ENCODE assay signal across 13 cellular contexts in the genomic region with DNA sequence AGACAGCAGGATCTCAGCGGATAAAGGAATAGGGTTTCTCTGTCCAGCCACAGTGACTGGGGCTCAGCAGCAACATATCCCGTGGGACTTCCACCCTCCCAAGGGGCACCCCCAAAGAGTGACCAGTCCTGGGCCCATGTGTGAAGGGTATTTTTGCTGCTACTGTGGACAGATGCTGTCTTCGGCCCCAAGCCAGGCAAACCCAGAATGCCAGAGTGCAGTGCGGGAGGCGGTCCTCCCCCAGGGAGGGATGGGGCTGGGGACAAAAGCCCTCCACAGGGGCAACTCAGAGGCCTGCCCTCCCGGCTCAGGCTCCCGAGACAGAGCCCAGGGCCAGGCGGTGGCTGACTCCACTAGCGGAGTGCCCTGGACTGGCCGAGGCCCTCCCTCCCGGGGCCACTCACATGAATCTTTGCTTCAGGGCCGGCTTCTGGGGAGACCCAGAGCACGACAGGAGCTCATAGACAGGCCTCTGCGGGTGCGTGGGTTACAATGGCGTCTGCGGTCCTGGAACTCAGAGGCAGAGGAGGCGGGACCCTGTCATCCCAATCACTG. TPM values are rescaled to one million over a fixed set of nuclear protein-coding genes. Genes with fewer than 3 reads are reported as not detected.
DNase-seq lines count a peak whose midpoint lies in the region; ATAC-seq, FAIRE-seq and TF ChIP-seq lines count a peak whose summit lies in the region.
"Had no signal": no experiment of that assay in that cellular context is flagged by ENCODE, and none has a peak within 500 bp of the region (broad histone marks: within the 10 kb centered on the region; RNA-seq: fewer than 3 reads in every experiment).

No MANE protein-coding gene starts in this region.

- whole genome bisulfite sequencing in H1 (ENCODE audit: extremely low coverage in 1 of 2, insufficient coverage in 1 of 2, insufficient read length in 1 of 2, insufficient replicate concordance in 2 of 2, low coverage in 1 of 2, low lambda C conversion rate in 2 of 2, missing lambda C conversion rate in 1 of 2), 2 experiments = 86% methylated on average over 18 of the region's 18 CpGs; no CpG with 5 or more reads in 1 of the 2 experiments

- no peak overlapping the region for H2BK20ac ChIP-seq in H1 (ENCODE audit: low read length)

- H3K9me3 Mint-ChIP-seq in stimulated activated naive B cell treated with anti-CD40 and anti-IgM and Interleukin-4, amounts not matched to agents 10 μg/mL and 1 μg/mL and 100 μg/mL, for 72 hours = peaks cover 0 to 2% of the 10 kb centered on the region in 2 donors
- H3K9me3 Mint-ChIP-seq in endothelial cell (ENCODE audit: unreplicated experiment) = no peaks in the 10 kb centered on the region

- intact Hi-C loops in Panc1 (cut with micrococcal nuclease; ENCODE audit: unreplicated experiment) = loop anchor here (5.0 kb wide), 1 partner anchor 46 kb away; no protein-coding TSS in a partner anchor

- no peak overlapping the region for H2BK15ac ChIP-seq in H1 (ENCODE audit: low read length)

- POLR2A ChIA-PET in Panc1 (lab: Charles Lee) (interaction anchor here (1.3 kb wide), 1 partner anchor 58 kb away, joined by 3 read pairs; no protein-coding TSS in a partner anchor), H1 (lab: Charles Lee; ENCODE audit: partially characterized antibody) (interaction anchor here (0.9 to 1.0 kb wide), 2 partner anchors 12 to 33 kb away, joined by 3 to 4 read pairs; no protein-coding TSS in a partner anchor)

- no peak overlapping the region for H3K14ac ChIP-seq in H1 (ENCODE audit: insufficient read length)

- no peak overlapping the region for H3K56ac ChIP-seq in H1 (replicated peaks; ENCODE audit: insufficient read length, low read depth, low read length)

- H3K27ac ChIP-seq in Panc1 (ENCODE audit: low read length) (peak overlapping the region; percentile 94), H1 (ENCODE audit: low read depth, low read length) (no peak overlapping the region)

- in situ Hi-C loops in Panc1 (cut with HindIII; ENCODE audit: low pct_unique_long_range_greater_than_20kb, low sequenced_read_pairs) = loop anchor here (25.0 kb wide), 1 partner anchor 301 kb away; no protein-coding TSS in a partner anchor

- TF ChIP-seq EP300 in H1 (IDR thresholded peaks at IDR 0.05; ENCODE audit: borderline replicate concordance in 1 of 2, low read depth in 2 of 2, low read length in 2 of 2) = no peak

- H3K4me1 ChIP-seq in Panc1 (ENCODE audit: control insufficient read depth, insufficient read depth, low read length) (peaks cover 53% of the 10 kb centered on the region), H1 (replicated peaks in 1 of 4; ENCODE audit: control insufficient read depth in 3 of 4, insufficient read depth in 4 of 4, low read length in 3 of 4) (peaks cover 0 to 13% (median 4%) of the 10 kb centered on the region in 4 experiments; a peak in 6 of 7 replicates)

- H3K4me3 ChIP-seq in Panc1 (ENCODE audit: low read depth in 2 of 2, low read length in 2 of 2) = no peak overlapping the region
- H3K4me3 ChIP-seq in H1 (ENCODE audit: extremely low read depth in 1 of 4, insufficient read depth in 2 of 4, low read depth in 3 of 4, low read length in 4 of 4) = no peak overlapping the region

- no peak for TF ChIP-seq RAD21 in H1 (IDR thresholded peaks at IDR 0.05 in 1 of 2, conservative IDR thresholded peaks at IDR 0.05 in 1 of 2; ENCODE audit: low read depth in 2 of 2, low read length in 2 of 2)

- TF ChIP-seq CTCF in Panc1 (IDR thresholded peaks at IDR 0.05) = no peak
- no peak for TF ChIP-seq CTCF in H1 (IDR thresholded peaks at IDR 0.05; ENCODE audit: control extremely low read depth in 1 of 3, insufficient read depth in 1 of 3, low read depth in 1 of 3, low read length in 3 of 3)
- TF ChIP-seq CTCF in endothelial cell (IDR thresholded peaks at IDR 0.05; ENCODE audit: unreplicated experiment) = no peak

- no peak overlapping the region for H3K4ac ChIP-seq in H1 (replicated peaks; ENCODE audit: insufficient read length, low read depth, low read length)

- H3K4me2 ChIP-seq in H1 (ENCODE audit: insufficient read depth in 1 of 2, low read depth in 2 of 2, low read length in 2 of 2) = no peak overlapping the region

- no peak overlapping the region for H3K18ac ChIP-seq in H1 (ENCODE audit: extremely low read depth, low read length)

- H4K91ac ChIP-seq in H1 (replicated peaks; ENCODE audit: insufficient read length, low read length) = no peak overlapping the region

- FAIRE-seq in H1 (lab: Jason Lieb, UNC) = no peak
- FAIRE-seq: TTC549 had no signal

- H3K27me3 Mint-ChIP-seq in stimulated activated naive B cell treated with anti-CD40 and anti-IgM and Interleukin-4, amounts not matched to agents 10 μg/mL and 1 μg/mL and 100 μg/mL, for 72 hours = no peaks in the 10 kb centered on the region
- H3K27me3 Mint-ChIP-seq in endothelial cell (ENCODE audit: unreplicated experiment) = peaks cover 6% of the 10 kb centered on the region

- H4K8ac ChIP-seq in H1 (ENCODE audit: extremely low read depth, insufficient read depth, low read length) = peak overlapping the region; percentile 89

- no peaks in the 10 kb centered on the region for H3K27me3 ChIP-seq in Panc1 (ENCODE audit: control insufficient read depth, insufficient read depth, low read length)
- no peaks in the 10 kb centered on the region for H3K27me3 ChIP-seq in H1 (replicated peaks in 1 of 4; ENCODE audit: control insufficient read depth in 3 of 4, extremely low read depth in 1 of 4, insufficient read depth in 3 of 4, low read length in 3 of 4)

- H4K20me1 ChIP-seq in H1 (replicated peaks in 1 of 2; ENCODE audit: control insufficient read depth in 1 of 2, insufficient read depth in 2 of 2, low read length in 2 of 2) = no peaks in the 10 kb centered on the region

- peak overlapping the region; percentile 93 for H3K27ac Mint-ChIP-seq in stimulated activated naive B cell treated with anti-CD40 and anti-IgM and Interleukin-4, amounts not matched to agents 10 μg/mL and 1 μg/mL and 100 μg/mL, for 72 hours
- no peak overlapping the region for H3K27ac Mint-ChIP-seq in endothelial cell (ENCODE audit: unreplicated experiment)
- H3K27ac Mint-ChIP-seq: CD8-positive, alpha-beta T cell had no signal

- no TSS peak for BruUV-seq in Panc1 (replicated peaks; lab: Mats Ljungman, UMichigan)

- peaks cover 7% of the 10 kb centered on the region; the same call in 1 of the 2 replicates for H3K23me2 ChIP-seq in H1 (ENCODE audit: low read depth, low read length)

- no peak overlapping the region for H3K4me3 Mint-ChIP-seq in stimulated activated naive B cell treated with anti-CD40 and anti-IgM and Interleukin-4, amounts not matched to agents 10 μg/mL and 1 μg/mL and 100 μg/mL, for 72 hours
- H3K4me3 Mint-ChIP-seq in endothelial cell (ENCODE audit: unreplicated experiment) = no peak overlapping the region
- H3K4me3 Mint-ChIP-seq: CD8-positive, alpha-beta T cell had no signal

- H2AFZ ChIP-seq in H1 (ENCODE audit: low read length) = no peak overlapping the region

- H2BK5ac ChIP-seq in H1 (ENCODE audit: low read depth, low read length) = no peak overlapping the region

- no peaks in the 10 kb centered on the region for H3K79me1 ChIP-seq in H1 (ENCODE audit: low read depth, low read length)

- H2AK5ac ChIP-seq in H1 (ENCODE audit: low read depth, low read length) = no peak overlapping the region

- CTCF ChIA-PET in Panc1 (lab: Charles Lee) = interaction anchor here (1.2 kb wide), 1 partner anchor 14 kb away, joined by 4 read pairs; no protein-coding TSS in a partner anchor
- CTCF ChIA-PET in H1 (lab: Charles Lee; ENCODE audit: partially characterized antibody) = interaction anchor here (0.8 to 5.2 kb wide), 12 partner anchors 11 to 321 kb away, joined by 3 to 43 read pairs (median 7); no protein-coding TSS in a partner anchor

- no peak overlapping the region for H3K23ac ChIP-seq in H1 (ENCODE audit: insufficient read length)

- H3K36me3 Mint-ChIP-seq in stimulated activated naive B cell treated with anti-CD40 and anti-IgM and Interleukin-4, amounts not matched to agents 10 μg/mL and 1 μg/mL and 100 μg/mL, for 72 hours = peaks cover 3% of the 10 kb centered on the region in 2 donors
- H3K36me3 Mint-ChIP-seq in endothelial cell (ENCODE audit: low read depth, unreplicated experiment) = peaks cover 3% of the 10 kb centered on the region
- H3K36me3 Mint-ChIP-seq: CD8-positive, alpha-beta T cell had no signal

- H3K9me3 ChIP-seq in Panc1 (ENCODE audit: control insufficient read depth, insufficient read depth, low read depth, low read length) (peaks cover 7% of the 10 kb centered on the region; the same call in 1 of the 2 replicates), H1 (ENCODE audit: insufficient read depth in 2 of 2, low read depth in 1 of 2, low read length in 1 of 2) (no peaks in the 10 kb centered on the region; a peak in 1 of 4 replicates)

- no peak for TF ChIP-seq POLR2A in H1 (IDR thresholded peaks at IDR 0.05; ENCODE audit: control extremely low read depth in 1 of 2, low read depth in 2 of 2, low read length in 2 of 2)

- no peak overlapping the region for H2BK12ac ChIP-seq in H1 (ENCODE audit: low read depth, low read length)

- no peak overlapping the region for H3K9ac ChIP-seq in H1 (replicated peaks in 1 of 4; ENCODE audit: extremely low read depth in 1 of 4, low read depth in 3 of 4, low read length in 3 of 4)

- H4K5ac ChIP-seq in H1 (ENCODE audit: insufficient read length, low read depth, low read length) = no peak overlapping the region

- H3K79me2 ChIP-seq in H1 (ENCODE audit: control insufficient read depth in 1 of 2, insufficient read depth in 2 of 2, low read length in 2 of 2) = no peaks in the 10 kb centered on the region

- peaks cover 4 to 16% of the 10 kb centered on the region in 2 donors for H3K4me1 Mint-ChIP-seq in stimulated activated naive B cell treated with anti-CD40 and anti-IgM and Interleukin-4, amounts not matched to agents 10 μg/mL and 1 μg/mL and 100 μg/mL, for 72 hours
- no peaks in the 10 kb centered on the region for H3K4me1 Mint-ChIP-seq in endothelial cell (ENCODE audit: unreplicated experiment)

- DNase-seq in Panc1 (ENCODE audit: low read depth, low spot score) (no peak), H1 (ENCODE audit: low read depth in 1 of 2, low spot score in 2 of 2) (no peak), mesenteric fat pad (ENCODE audit: low spot score) (peak; percentile 87), endothelial cell (ENCODE audit: low spot score) (no peak)
- DNase-seq in stimulated activated naive B cell treated with anti-CD40 and anti-IgM and Interleukin-4, amounts not matched to agents 10 μg/mL and 1 μg/mL and 100 μg/mL, for 72 hours = no peak
- no peak for DNase-seq in effector CD4-positive, alpha-beta T cell
- DNase-seq: activated CD8-positive, alpha-beta memory T cell treated with anti-CD3 and anti-CD28 coated beads, Interleukin-2, amount 50 U/mL, for 48 hours had no signal

- H3K36me3 ChIP-seq in Panc1 (ENCODE audit: control insufficient read depth, insufficient read depth, low read length) = no peaks in the 10 kb centered on the region
- no peaks in the 10 kb centered on the region for H3K36me3 ChIP-seq in H1 (ENCODE audit: control insufficient read depth in 2 of 4, insufficient read depth in 4 of 4, low read length in 3 of 4)

- ATAC-seq in Panc1 = no peak
- ATAC-seq in stimulated activated naive B cell treated with anti-CD40 and anti-IgM and Interleukin-4, amounts not matched to agents 10 μg/mL and 1 μg/mL and 100 μg/mL, for 72 hours (replicated peaks) = no peak
- ATAC-seq in HG03378 (IDR thresholded peaks at IDR 0.05; ENCODE audit: unreplicated experiment) = no peak
- ATAC-seq in GM18909 (IDR thresholded peaks at IDR 0.05; ENCODE audit: poor library complexity, unreplicated experiment) = no peak
- ATAC-seq: CD8-positive, alpha-beta T cell had no signal

- no peak overlapping the region for H2BK120ac ChIP-seq in H1 (replicated peaks; ENCODE audit: low read depth, low read length)

RNA-seq across cellular contexts. Expression of a gene that starts 34.7 kb away (rescaled TPM):
- total RNA-seq in Panc1 (2021; ENCODE audit: unreplicated experiment) = 52.1 TPM
- polyA plus RNA-seq in Panc1 (2012; ENCODE audit: insufficient read length) = 46.4 TPM
- 0.13 and 0.24 TPM in 2 replicates for total RNA-seq in H1 (2021; fragmentation: NEBNext Ultra II Directional; extraction: Animal tissue kit (Norgen Biotek cat#: 25700))
- 0.14 and 0.24 TPM in 2 replicates for polyA plus RNA-seq in H1 (2011; rRNA removed)
- 0.12 TPM for polyA plus RNA-seq in H1 (2011; cell fraction: cytosol; rRNA removed)
- polyA plus RNA-seq in H1 (2011; cell fraction: nucleus; rRNA removed) = 0.27 TPM
- 0.14 to 0.46 TPM (median 0.23 TPM) in 4 replicates for polyA plus RNA-seq in H1 (2012, experiment 1 of 2)
- polyA plus RNA-seq in H1 (2012, experiment 2 of 2) = 0.29 TPM
- 0.08 TPM for polyA plus RNA-seq in H1 (2013, experiment 1 of 2)
- polyA plus RNA-seq in H1 (2013, experiment 2 of 2) = 0.13 TPM
- polyA minus RNA-seq in H1 (2011; rRNA and poly(A)+ RNA removed) = 0.16 and 0.17 TPM in 2 replicates
- polyA minus RNA-seq in H1 (2011; cell fraction: cytosol; rRNA and poly(A)+ RNA removed) = not detected
- 0.30 TPM for polyA minus RNA-seq in H1 (2011; cell fraction: nucleus; rRNA and poly(A)+ RNA removed)
- not detected for total RNA-seq in mesenteric fat pad
- not detected for total RNA-seq in endothelial cell (ENCODE audit: unreplicated experiment)
- total RNA-seq: CD8-positive, alpha-beta T cell; pulmonary artery endothelial cell had no signal
- polyA plus RNA-seq: fibroblast of lung had no signal

Comparison
In these comparisons a context has a peak if more than half of its experiments do, and no peak if none do; other contexts are left out.
1. RNA of a gene that starts 34.7 kb away (total RNA-seq): 52.1 TPM in Panc1 (single experiment); 0.13 to 0.24 TPM in H1, not detected in mesenteric fat pad (single experiment) and not detected in endothelial cell (single experiment); every median in the first group is over 10 times any median in the second.